ENCODE assay signal across 18 cellular contexts in genomic region chr7:66505009-66505408, GRCh38.
"Had no signal": no experiment of that assay in that cellular context is flagged by ENCODE, and none has a peak within 500 bp of the region (broad histone marks: within the 10 kb centered on the region; RNA-seq: fewer than 3 reads in every experiment).

No MANE protein-coding gene starts in this region.

- H3K4me1 Mint-ChIP-seq: endodermal cell had no signal

- H3K27ac ChIP-seq: coronary artery, heart left ventricle, lower lobe of right lung, thyroid gland had no signal

- H3K9me3 ChIP-seq: heart left ventricle, lower lobe of right lung, mucosa of descending colon, thyroid gland had no signal

- H3K4me3 Mint-ChIP-seq: activated naive CD8-positive, alpha-beta T cell treated with anti-CD3 and anti-CD28 coated beads for 36 hours; endodermal cell; WTC11 had no signal

- H3K36me3 ChIP-seq: heart left ventricle, lower lobe of right lung, thyroid gland had no signal

- H3K27me3 ChIP-seq: thyroid gland had no signal

- H3K9me3 Mint-ChIP-seq: activated naive CD8-positive, alpha-beta T cell treated with anti-CD3 and anti-CD28 coated beads for 36 hours; endodermal cell; WTC11 had no signal

- H3K27ac Mint-ChIP-seq: activated naive CD8-positive, alpha-beta T cell treated with anti-CD3 and anti-CD28 coated beads for 36 hours; endodermal cell; WTC11 had no signal

- FAIRE-seq: astrocyte had no signal

- H3K36me3 Mint-ChIP-seq: WTC11 had no signal

- ATAC-seq: stimulated activated naive CD8-positive, alpha-beta T cell treated with anti-CD3 and anti-CD28 coated beads, Interleukin-15, Interleukin-2, amounts not matched to agents 100 U/mL and 50 U/mL, for 24 hours; WTC11 had no signal

- H3K4me3 ChIP-seq: lower lobe of right lung, mucosa of descending colon, thyroid gland had no signal

- DNase-seq: activated naive CD4-positive, alpha-beta T cell treated with Interleukin-2 at 50 U/mL for 16 hours; activated naive CD8-positive, alpha-beta T cell treated with anti-CD3 and anti-CD28 coated beads for 36 hours; activated T-cell treated with anti-CD3 and anti-CD28 coated beads, Interleukin-2, amount 50 U/mL, for 1 hour; endodermal cell; islet precursor cell; lower lobe of right lung; mesendoderm; mucosa of descending colon; occipital lobe; stimulated activated CD4-positive, alpha-beta T cell treated with anti-CD3 and anti-CD28 coated beads, Interleukin-4, amount 100 ng/mL, for 24 hours; stimulated activated naive CD8-positive, alpha-beta T cell treated with anti-CD3 and anti-CD28 coated beads, Interleukin-15, Interleukin-2, amounts not matched to agents 100 U/mL and 50 U/mL, for 24 hours; T-helper 1 cell; T-helper 9 cell; thyroid gland had no signal
